8 cellular contexts compared by ENCODE assay signal in genomic region chr16:4183258-4184037, GRCh38. TPM values are rescaled to one million over a fixed set of nuclear protein-coding genes. Genes with fewer than 3 reads are reported as not detected.
DNase-seq lines count a peak whose midpoint lies in the region; TF ChIP-seq lines count a peak whose summit lies in the region.

No MANE protein-coding gene starts in this region.

- H3K9ac ChIP-seq in Loucy (ENCODE audit: low read depth, low read length, poor library complexity, severe bottlenecking) = peak overlapping the region; percentile 75

- DNase-seq in ELF-1 (ENCODE audit: low read depth, low spot score) (peak; percentile 95), H4 (ENCODE audit: low spot score) (peak; percentile 88), SHP77 treated with DMSO at 0.1 percent for 48 hours (lab: John Stamatoyannopoulos, UW) (peak; percentile 74), foreskin melanocyte (peak; percentile 91), stromal cell of bone marrow (ENCODE audit: low read depth) (peak; percentile 88)
- peak; percentile 65 to 78 (median 70) for DNase-seq in activated naive CD4-positive, alpha-beta T cell (lab: John Stamatoyannopoulos, UW)

- H3K9me2 ChIP-seq in Loucy (replicated peaks; ENCODE audit: low read depth, low read length) = no peaks in the 10 kb centered on the region

- H3K4me3 ChIP-seq in Loucy (ENCODE audit: low read length, poor library complexity, severe bottlenecking) (peak overlapping the region; percentile 75), neuron (ENCODE audit: low read length) (peak overlapping the region; percentile 67)

- H3K36me3 ChIP-seq in Loucy (ENCODE audit: insufficient read depth, low read length) (no peaks in the 10 kb centered on the region), neuron (ENCODE audit: insufficient read depth, low read length) (no peaks in the 10 kb centered on the region)

- H3K4me1 ChIP-seq in Loucy (ENCODE audit: insufficient read depth, low read length, poor library complexity, severe bottlenecking) (no peaks in the 10 kb centered on the region), neuron (ENCODE audit: insufficient read depth, low read length) (no peaks in the 10 kb centered on the region)

- no peaks in the 10 kb centered on the region for H4K20me1 ChIP-seq in Loucy (ENCODE audit: insufficient read depth, low read length, poor library complexity, severe bottlenecking)

- peak overlapping the region; percentile 87 for H2AFZ ChIP-seq in Loucy (ENCODE audit: low read length)
- H2AFZ ChIP-seq in neuron (ENCODE audit: low read depth, low read length) = peak overlapping the region; percentile 96

- no peak for TF ChIP-seq CTCF in Loucy (conservative IDR thresholded peaks at IDR 0.05; ENCODE audit: low read length)

- H3K9me3 ChIP-seq in Loucy (ENCODE audit: insufficient read depth, low read depth, low read length) (no peaks in the 10 kb centered on the region), neuron (ENCODE audit: low read length) (no peaks in the 10 kb centered on the region)

- peak overlapping the region; percentile 68 for H3K4me2 ChIP-seq in Loucy (ENCODE audit: low read depth, low read length, poor library complexity, severe bottlenecking)

- H3K27me3 ChIP-seq in Loucy (ENCODE audit: insufficient read depth, low read length, poor library complexity, severe bottlenecking) (no peaks in the 10 kb centered on the region), neuron (ENCODE audit: insufficient read depth, low read length) (no peaks in the 10 kb centered on the region)

- H3F3A ChIP-seq in Loucy (ENCODE audit: low read depth) = no peaks in the 10 kb centered on the region

- H3K79me2 ChIP-seq in Loucy (ENCODE audit: insufficient read depth, low read length) = no peaks in the 10 kb centered on the region

RNA-seq across cellular contexts. Expression of gene SRL, which starts 58.4 kb away (rescaled TPM):
- total RNA-seq in H4 (2014; rRNA removed; shearing (Covaris generic)) = not detected in 2 replicates

Comparison
In these comparisons a context has a peak if more than half of its experiments do, and no peak if none do; other contexts are left out.
1. Peak in every context shown above with its lines: DNase-seq and H3K4me3 ChIP-seq.